ENCODE assay signal across 9 cellular contexts in genomic region chr20:7294816-7295360, GRCh38.
"Had no signal": no experiment of that assay in that cellular context is flagged by ENCODE, and none has a peak within 500 bp of the region (broad histone marks: within the 10 kb centered on the region; RNA-seq: fewer than 3 reads in every experiment).

No MANE protein-coding gene starts in this region.

- H3K27ac Mint-ChIP-seq: HFFc6 had no signal

- H3K9me3 ChIP-seq: HAP-1 had no signal

- H3K4me3 Mint-ChIP-seq: HFFc6 had no signal

- DNase-seq: GM23248, H7, HFFc6, IMR-90, KG1 had no signal

- ATAC-seq: HCT116, K562 had no signal

- H2AFZ ChIP-seq: GM23248 had no signal

- H3K4me1 ChIP-seq: HAP-1 had no signal

- FAIRE-seq: K562 had no signal

- H3K36me3 ChIP-seq: HAP-1 had no signal

- H3K4me3 ChIP-seq: GM23248, HAP-1, K562 had no signal

- H3K27ac ChIP-seq: GM23248, HL-60 had no signal

- H3K9ac ChIP-seq: GM23248 had no signal
